Comparison of ENCODE assay signal across 9 cellular contexts in the genomic region with DNA sequence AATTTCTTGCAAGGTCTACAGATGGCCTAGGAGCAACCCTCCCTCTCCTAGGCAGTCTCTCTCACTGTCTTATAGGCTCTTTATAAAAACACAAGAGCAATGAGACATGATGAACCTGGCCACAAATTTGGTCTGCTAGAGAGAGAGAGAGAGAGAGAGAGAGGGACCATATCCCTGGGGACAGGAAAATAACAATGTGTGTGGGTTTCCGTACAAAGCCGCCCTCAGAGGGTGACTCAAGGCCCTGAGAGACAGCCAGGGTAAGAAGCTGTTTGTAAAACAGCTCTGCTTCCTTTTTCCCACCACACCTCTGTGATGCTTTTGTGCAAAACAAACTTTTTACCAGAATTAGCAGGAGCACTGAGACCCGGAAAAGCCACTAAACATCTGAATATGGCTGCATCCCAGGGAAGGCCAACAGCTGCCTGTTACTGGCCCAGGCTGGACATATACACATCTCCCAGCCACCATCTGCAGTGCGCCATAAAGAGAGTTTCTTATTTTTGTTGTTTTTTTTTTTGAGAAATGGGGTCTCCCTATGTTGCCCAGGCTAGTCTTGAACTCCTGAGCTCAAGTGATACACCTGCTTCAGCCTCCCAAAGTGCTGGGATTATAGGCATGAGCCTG. TPM values are rescaled to one million over a fixed set of nuclear protein-coding genes. Genes with fewer than 3 reads are reported as not detected.
A peak's percentile ranks its signal among the peaks of the same experiment; 100 is the strongest.
DNase-seq lines count a peak whose midpoint lies in the region; ATAC-seq, FAIRE-seq and TF ChIP-seq lines count a peak whose summit lies in the region.
"Had no signal": no experiment of that assay in that cellular context is flagged by ENCODE, and none has a peak within 500 bp of the region (broad histone marks: within the 10 kb centered on the region; RNA-seq: fewer than 3 reads in every experiment).

No MANE protein-coding gene starts in this region.

- peaks cover 58% of the 10 kb centered on the region for H3K4me1 Mint-ChIP-seq in activated T-cell treated with anti-CD3 and anti-CD28 coated beads, Interleukin-2, amount 50 U/mL, for 72 hours (ENCODE audit: low read depth)
- peaks cover 38 to 43% of the 10 kb centered on the region in 2 donors for H3K4me1 Mint-ChIP-seq in natural killer cell treated with Interleukin-12 subunit alpha and Interleukin-12 subunit beta and Interleukin-15 and Interleukin-18, amount 100 ng/mL, for 72 hours (ENCODE audit: low read depth in 2 of 2)

- peak; percentile 36 for ATAC-seq in HG03565 (IDR thresholded peaks at IDR 0.05; ENCODE audit: unreplicated experiment)
- ATAC-seq in activated T-cell treated with anti-CD3 and anti-CD28 coated beads, Interleukin-2, amount 50 U/mL, for 72 hours (replicated peaks in 1 of 2), result peak; percentile 75 to 80
- peak; percentile 84 to 89 for ATAC-seq in natural killer cell treated with Interleukin-12 subunit alpha and Interleukin-12 subunit beta and Interleukin-15 and Interleukin-18, amount 100 ng/mL, for 72 hours

- H3K4me1 ChIP-seq in PC-9 (replicated peaks; ENCODE audit: insufficient read depth), result no peaks in the 10 kb centered on the region

- peaks cover 1 to 2% of the 10 kb centered on the region in 2 donors for H3K36me3 Mint-ChIP-seq in activated T-cell treated with anti-CD3 and anti-CD28 coated beads, Interleukin-2, amount 50 U/mL, for 72 hours (ENCODE audit: insufficient read depth in 2 of 2)
- H3K36me3 Mint-ChIP-seq in natural killer cell treated with Interleukin-12 subunit alpha and Interleukin-12 subunit beta and Interleukin-15 and Interleukin-18, amount 100 ng/mL, for 72 hours, result no peaks in the 10 kb centered on the region

- H3K9me3 Mint-ChIP-seq in activated T-cell treated with anti-CD3 and anti-CD28 coated beads, Interleukin-2, amount 50 U/mL, for 72 hours, result peaks cover 1 to 3% of the 10 kb centered on the region in 2 donors
- no peaks in the 10 kb centered on the region for H3K9me3 Mint-ChIP-seq in natural killer cell treated with Interleukin-12 subunit alpha and Interleukin-12 subunit beta and Interleukin-15 and Interleukin-18, amount 100 ng/mL, for 72 hours

- TF ChIP-seq CTCF in PC-9 (conservative IDR thresholded peaks at IDR 0.05) (no peak), D721Med (IDR thresholded peaks at IDR 0.05; ENCODE audit: insufficient read depth, missing control alignments) (no peak)

- H4K20me1 ChIP-seq in PC-9 (ENCODE audit: insufficient read depth), result no peaks in the 10 kb centered on the region

- H3K27ac ChIP-seq in PC-9, result no peak overlapping the region

- no peak overlapping the region for H3K4me2 ChIP-seq in PC-9

- intact Hi-C loops in PC-9 (cut with micrococcal nuclease; ENCODE audit: unreplicated experiment), result loop anchor here (5.0 kb wide), 1 partner anchor 308 kb away; no protein-coding TSS in a partner anchor

- no peaks in the 10 kb centered on the region for H3K27me3 Mint-ChIP-seq in activated T-cell treated with anti-CD3 and anti-CD28 coated beads, Interleukin-2, amount 50 U/mL, for 72 hours (ENCODE audit: low read depth)
- H3K27me3 Mint-ChIP-seq in natural killer cell treated with Interleukin-12 subunit alpha and Interleukin-12 subunit beta and Interleukin-15 and Interleukin-18, amount 100 ng/mL, for 72 hours, result no peaks in the 10 kb centered on the region

- no peaks in the 10 kb centered on the region for H3F3A ChIP-seq in PC-9 (ENCODE audit: insufficient read depth, low read depth)

- POLR2A ChIA-PET in PC-9 (lab: Charles Lee; ENCODE audit: unreplicated experiment), result no interaction called here

- no peak overlapping the region for H3K4me3 ChIP-seq in PC-9

- BruUV-seq in PC-9 (replicated peaks; lab: Mats Ljungman, UMichigan), result no TSS peak

- no peaks in the 10 kb centered on the region for H3K9me3 ChIP-seq in PC-9 (ENCODE audit: insufficient read depth, low read depth)

- no peaks in the 10 kb centered on the region; the same call in 1 of the 2 replicates for H3K27me3 ChIP-seq in PC-9 (ENCODE audit: insufficient read depth, low read depth)

- no peaks in the 10 kb centered on the region for H3K36me3 ChIP-seq in PC-9 (ENCODE audit: low read depth)

- no peak for FAIRE-seq in D721Med (lab: Jason Lieb, UNC)
- FAIRE-seq: G401.6 had no signal

- peak; percentile 90 for DNase-seq in Daoy (ENCODE audit: low read depth)
- DNase-seq in activated T-cell treated with anti-CD3 and anti-CD28 coated beads, Interleukin-2, amount 50 U/mL, for 72 hours, result peak; percentile 68 to 83
- DNase-seq in natural killer cell treated with Interleukin-12 subunit alpha and Interleukin-12 subunit beta and Interleukin-15 and Interleukin-18, amount 100 ng/mL, for 72 hours (ENCODE audit: low spot score), result peak; percentile 74
- no peak for DNase-seq in PC-9
- DNase-seq in DMS153 (lab: John Stamatoyannopoulos, UW), result no peak
- no peak for DNase-seq in NCI-H2196 treated with DMSO at 0.1 percent for 48 hours (lab: John Stamatoyannopoulos, UW; ENCODE audit: unreplicated experiment)
- DNase-seq in D721Med (ENCODE audit: insufficient read length, low spot score), result no peak

- peak overlapping the region; percentile 78 for H3K27ac Mint-ChIP-seq in activated T-cell treated with anti-CD3 and anti-CD28 coated beads, Interleukin-2, amount 50 U/mL, for 72 hours
- peak overlapping the region; percentile 94 to 98 for H3K27ac Mint-ChIP-seq in natural killer cell treated with Interleukin-12 subunit alpha and Interleukin-12 subunit beta and Interleukin-15 and Interleukin-18, amount 100 ng/mL, for 72 hours

- H3K79me2 ChIP-seq in PC-9 (ENCODE audit: low read depth), result no peaks in the 10 kb centered on the region

- peak overlapping the region; percentile 44 to 66 for H3K4me3 Mint-ChIP-seq in activated T-cell treated with anti-CD3 and anti-CD28 coated beads, Interleukin-2, amount 50 U/mL, for 72 hours
- peak overlapping the region; percentile 76 for H3K4me3 Mint-ChIP-seq in natural killer cell treated with Interleukin-12 subunit alpha and Interleukin-12 subunit beta and Interleukin-15 and Interleukin-18, amount 100 ng/mL, for 72 hours

- no peak overlapping the region for H2AFZ ChIP-seq in PC-9

- CTCF ChIA-PET in PC-9 (lab: Charles Lee), result interaction anchor here (0.7 kb wide), 1 partner anchor 342 kb away, joined by 4 read pairs; no protein-coding TSS in a partner anchor

- no peaks in the 10 kb centered on the region for H3K9me2 ChIP-seq in PC-9 (ENCODE audit: insufficient read depth)

RNA-seq across cellular contexts. Expression of gene GIMAP5, which starts 18.4 kb away (rescaled TPM):
- 0.24 and 2.7 TPM in 2 replicates for total RNA-seq in Daoy (2014; rRNA removed; shearing (Covaris generic))
- total RNA-seq in activated T-cell treated with anti-CD3 and anti-CD28 coated beads, Interleukin-2, amount 50 U/mL, for 72 hours, result 10 to 100 TPM; 43.5 to 50.5 TPM
- 100 to 1,000 TPM in 1 of 2 donors, 10 to 100 TPM in 1; 75.5 to 136 TPM for total RNA-seq in natural killer cell treated with Interleukin-12 subunit alpha and Interleukin-12 subunit beta and Interleukin-15 and Interleukin-18, amount 100 ng/mL, for 72 hours
- total RNA-seq in PC-9 (2021), result not detected in 2 replicates

RNA-seq across cellular contexts. Expression of gene GIMAP1, which starts 39.2 kb away (rescaled TPM):
- total RNA-seq in Daoy (2014; rRNA removed; shearing (Covaris generic)), result under 0.01 TPM in 1 of 2 replicates, not detected in the other
- 1 to 10 TPM; 5.5 to 9.3 TPM for total RNA-seq in activated T-cell treated with anti-CD3 and anti-CD28 coated beads, Interleukin-2, amount 50 U/mL, for 72 hours
- 1 to 10 TPM; 6.6 to 8.8 TPM for total RNA-seq in natural killer cell treated with Interleukin-12 subunit alpha and Interleukin-12 subunit beta and Interleukin-15 and Interleukin-18, amount 100 ng/mL, for 72 hours
- not detected in 2 replicates for total RNA-seq in PC-9 (2021)

RNA-seq across cellular contexts. Expression of gene TMEM176B, which starts 44.6 kb away (rescaled TPM):
- 3.3 TPM in 1 of 2 replicates, not detected in the other for total RNA-seq in Daoy (2014; rRNA removed; shearing (Covaris generic))
- not detected for total RNA-seq in activated T-cell treated with anti-CD3 and anti-CD28 coated beads, Interleukin-2, amount 50 U/mL, for 72 hours
- total RNA-seq in natural killer cell treated with Interleukin-12 subunit alpha and Interleukin-12 subunit beta and Interleukin-15 and Interleukin-18, amount 100 ng/mL, for 72 hours, result 1 to 10 TPM in 1 of 2 donors, not detected in 1; 1.2 TPM
- total RNA-seq in PC-9 (2021), result 1.9 and 2.3 TPM in 2 replicates

RNA-seq across cellular contexts. Expression of gene TMEM176A, which starts 45.0 kb away (rescaled TPM):
- total RNA-seq in Daoy (2014; rRNA removed; shearing (Covaris generic)), result 0.33 and 2.6 TPM in 2 replicates
- under 1 TPM; 0.24 to 0.30 TPM for total RNA-seq in activated T-cell treated with anti-CD3 and anti-CD28 coated beads, Interleukin-2, amount 50 U/mL, for 72 hours
- total RNA-seq in natural killer cell treated with Interleukin-12 subunit alpha and Interleukin-12 subunit beta and Interleukin-15 and Interleukin-18, amount 100 ng/mL, for 72 hours, result under 1 TPM in 1 of 2 donors, not detected in 1; 0.64 TPM
- not detected in 2 replicates for total RNA-seq in PC-9 (2021)

Comparison
In these comparisons a context has a peak if more than half of its experiments do, and no peak if none do; other contexts are left out.
1. DNase-seq: peak in Daoy (single experiment), activated T-cell treated with anti-CD3 and anti-CD28 coated beads, Interleukin-2, amount 50 U/mL, for 72 hours (2 of 2) and natural killer cell treated with Interleukin-12 subunit alpha and Interleukin-12 subunit beta and Interleukin-15 and Interleukin-18, amount 100 ng/mL, for 72 hours (single experiment); none in PC-9 (0 of 2), DMS153 (single experiment), NCI-H2196 treated with DMSO at 0.1 percent for 48 hours (single experiment) and D721Med (single experiment).
2. ATAC-seq: peak in every context shown above with its lines; median percentile 86 in natural killer cell treated with Interleukin-12 subunit alpha and Interleukin-12 subunit beta and Interleukin-15 and Interleukin-18, amount 100 ng/mL, for 72 hours; 78 in activated T-cell treated with anti-CD3 and anti-CD28 coated beads, Interleukin-2, amount 50 U/mL, for 72 hours; 36 in HG03565.
3. RNA of gene GIMAP5, which starts 18.4 kb away (total RNA-seq): 75.5 to 136 TPM in natural killer cell treated with Interleukin-12 subunit alpha and Interleukin-12 subunit beta and Interleukin-15 and Interleukin-18, amount 100 ng/mL, for 72 hours and 43.5 to 50.5 TPM in activated T-cell treated with anti-CD3 and anti-CD28 coated beads, Interleukin-2, amount 50 U/mL, for 72 hours; 0.24 to 2.7 TPM in Daoy and not detected in PC-9; every median in the first group is over 10 times any median in the second.